In the genomic region with DNA sequence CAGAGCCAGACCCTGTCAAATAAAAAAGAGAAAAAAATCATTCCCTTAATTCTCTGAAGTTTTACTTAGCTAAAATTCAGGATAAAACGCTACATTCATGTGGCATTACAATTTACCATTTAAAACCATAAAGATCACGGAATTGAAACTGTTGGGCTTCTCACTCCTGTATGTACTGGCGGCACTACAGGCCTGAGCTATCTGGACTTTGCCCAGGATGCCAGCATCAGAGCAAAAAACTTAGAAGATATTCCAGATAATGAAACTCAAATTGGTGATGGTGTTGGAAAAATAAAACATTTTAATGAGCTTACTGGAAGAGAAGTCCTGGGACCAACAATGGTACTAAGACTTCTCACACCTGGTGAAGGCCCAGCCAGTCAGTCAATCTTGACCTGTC, we compare ENCODE assay signal across 8 cellular contexts.
"Had no signal": no experiment of that assay in that cellular context is flagged by ENCODE, and none has a peak within 500 bp of the region (broad histone marks: within the 10 kb centered on the region; RNA-seq: fewer than 3 reads in every experiment).

No MANE protein-coding gene starts in this region.

- H3K4me3 ChIP-seq: GM12878 had no signal

- DNase-seq: GDM1, GF-D8 had no signal

- FAIRE-seq: G401.6, GM12878, GM12891, GM12892, GM18507, GM19239 had no signal

- ATAC-seq: GM12878 had no signal
